In the genomic region with DNA sequence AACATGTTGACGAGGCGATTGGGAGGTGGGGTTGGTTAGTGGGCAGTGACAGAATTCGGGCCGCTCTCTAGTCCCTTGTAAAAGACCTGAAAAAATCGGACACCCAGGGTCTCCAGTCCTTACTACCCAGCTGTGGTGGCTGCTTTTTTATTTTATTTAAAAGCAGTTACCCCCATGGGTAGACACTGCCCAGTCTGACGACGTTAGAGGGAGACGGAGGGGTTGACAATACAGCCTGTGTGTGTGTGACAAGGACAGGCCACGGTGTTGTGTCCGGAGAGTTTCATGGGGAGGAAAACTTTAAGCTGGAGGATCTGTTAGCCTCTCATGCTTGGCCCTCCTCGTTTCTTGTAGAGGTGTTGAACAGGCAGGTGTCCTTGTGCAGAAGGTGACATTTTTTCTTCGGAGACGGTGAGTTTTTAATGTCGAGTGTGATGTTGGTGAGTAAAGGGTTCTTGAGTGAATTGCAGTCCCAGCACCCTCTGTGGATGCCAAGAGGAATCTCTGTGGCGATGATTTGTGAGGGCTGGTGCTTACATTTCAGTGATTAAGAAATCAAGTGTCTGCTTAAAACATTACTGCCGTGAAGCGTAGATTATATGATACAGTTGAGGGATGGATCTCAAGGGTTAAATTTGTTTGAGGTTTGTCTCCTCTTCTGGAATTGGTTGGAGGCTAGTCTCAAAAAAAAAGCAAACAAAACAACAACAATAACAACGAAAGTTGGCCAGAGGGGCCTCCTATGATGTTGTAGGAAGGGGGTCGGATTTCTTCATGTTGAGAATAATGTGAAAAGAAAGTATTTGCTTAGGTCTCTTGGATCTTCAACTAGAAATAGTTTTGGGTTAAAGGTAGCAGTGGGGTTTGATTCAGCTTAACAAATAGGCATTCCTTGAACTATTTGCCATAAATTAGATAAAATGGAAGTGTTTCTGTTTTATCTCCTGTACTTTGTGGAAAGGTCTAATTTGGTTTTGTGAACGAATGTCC, we compare ENCODE assay signal across 8 cellular contexts. TPM values are rescaled to one million over a fixed set of nuclear protein-coding genes. Genes with fewer than 3 reads are reported as not detected.
DNase-seq lines count a peak whose midpoint lies in the region; ATAC-seq and TF ChIP-seq lines count a peak whose summit lies in the region.

No MANE protein-coding gene starts in this region.

- ATAC-seq in left lung (peak; percentile 2), GM18909 (IDR thresholded peaks at IDR 0.05; ENCODE audit: poor library complexity, unreplicated experiment) (no peak)

- 33% methylated on average over 20 of the region's 20 CpGs for WGBS in mammary epithelial cell (ENCODE audit: low coverage, missing lambda C conversion rate)

- TF ChIP-seq POLR2A in NB4 (IDR thresholded peaks at IDR 0.05; ENCODE audit: extremely low read depth, insufficient read length): no peak

- dilution Hi-C loops in mammary epithelial cell (cut with HindIII; ENCODE audit: low sequenced_read_pairs): no loop called here

- no peaks in the 10 kb centered on the region for H3K9me3 ChIP-seq in mammary epithelial cell (replicated peaks; ENCODE audit: insufficient read depth, low read length)
- no peaks in the 10 kb centered on the region for H3K9me3 ChIP-seq in left lung
- no peaks in the 10 kb centered on the region for H3K9me3 ChIP-seq in subcutaneous abdominal adipose tissue (ENCODE audit: control insufficient read depth in 5 of 5, low read length in 5 of 5)

- H3K79me2 ChIP-seq in mammary epithelial cell (ENCODE audit: insufficient read depth, low read length): no peaks in the 10 kb centered on the region

- H2AFZ ChIP-seq in mammary epithelial cell (ENCODE audit: low read depth, low read length): peak overlapping the region; percentile 97

- H3K27ac ChIP-seq in mammary epithelial cell (ENCODE audit: insufficient read depth, low read depth, low read length): no peak overlapping the region
- H3K27ac ChIP-seq in left lung: peak overlapping the region; percentile 77 to 97
- peak overlapping the region; percentile 71 for H3K27ac ChIP-seq in subcutaneous abdominal adipose tissue (ENCODE audit: low read depth, low read length)

- no peaks in the 10 kb centered on the region for H3K36me3 ChIP-seq in mammary epithelial cell (ENCODE audit: insufficient read depth, low read length)
- H3K36me3 ChIP-seq in left lung: no peaks in the 10 kb centered on the region
- no peaks in the 10 kb centered on the region for H3K36me3 ChIP-seq in subcutaneous abdominal adipose tissue (ENCODE audit: control insufficient read depth in 5 of 5, insufficient read depth in 5 of 5, low read length in 5 of 5)

- in situ Hi-C loops in mammary epithelial cell (cut with MboI; ENCODE audit: low sequenced_read_pairs in 2 of 2): no loop called here

- H3K27me3 ChIP-seq in mammary epithelial cell (ENCODE audit: insufficient read depth, low read length) (no peaks in the 10 kb centered on the region), left lung (no peaks in the 10 kb centered on the region), subcutaneous abdominal adipose tissue (ENCODE audit: control insufficient read depth in 5 of 5, insufficient read depth in 4 of 5, low read length in 5 of 5) (no peaks in the 10 kb centered on the region)

- H3K4me1 ChIP-seq in mammary epithelial cell (ENCODE audit: insufficient read depth, low read length): peaks cover 17% of the 10 kb centered on the region
- H3K4me1 ChIP-seq in left lung: peaks cover 0 to 59% of the 10 kb centered on the region in 2 donors
- peaks cover 4 to 38% (median 37%) of the 10 kb centered on the region in 5 donors for H3K4me1 ChIP-seq in subcutaneous abdominal adipose tissue (ENCODE audit: control insufficient read depth in 5 of 5, insufficient read depth in 5 of 5, low read length in 5 of 5)

- peak overlapping the region; percentile 92 for H3K4me2 ChIP-seq in mammary epithelial cell (ENCODE audit: insufficient read depth, low read depth, low read length)

- H3K4me3 ChIP-seq in GM12864 (ENCODE audit: low read depth, low read length) (peak overlapping the region; percentile 89), NB4 (ENCODE audit: low read depth, low read length) (peak overlapping the region; percentile 42), mammary epithelial cell (replicated peaks in 1 of 3; ENCODE audit: insufficient read depth in 1 of 3, low read depth in 2 of 3, low read length in 3 of 3) (peak overlapping the region; percentile 82 to 94 (median 88)), left lung (peak overlapping the region; percentile 64 to 98), subcutaneous abdominal adipose tissue (ENCODE audit: low read depth in 1 of 5, low read length in 5 of 5) (peak overlapping the region; percentile 81 to 93 (median 84))

- H4K20me1 ChIP-seq in mammary epithelial cell (ENCODE audit: insufficient read depth, low read length): no peaks in the 10 kb centered on the region

- BruUV-seq in mammary epithelial cell (replicated peaks; lab: Mats Ljungman, UMichigan): no TSS peak

- DNase-seq in GM12864 (ENCODE audit: low read depth) (no peak), NB4 (ENCODE audit: low read depth) (peak; percentile 41), mammary epithelial cell (peak; percentile 10), left lung (no peak), NCI-H1436 (lab: John Stamatoyannopoulos, UW) (no peak)
- no peak for DNase-seq in stimulated activated CD8-positive, alpha-beta memory T cell treated with anti-CD3 and anti-CD28 coated beads, Interleukin-4, amount 100 ng/mL, for 48 hours

- CTCF ChIA-PET in mammary epithelial cell (lab: Charles Lee; ENCODE audit: low non-redundant PET): no interaction called here

- H3K9ac ChIP-seq in mammary epithelial cell (ENCODE audit: insufficient read depth, low read length) (peak overlapping the region; percentile 40), subcutaneous abdominal adipose tissue (ENCODE audit: low read length in 5 of 5) (peak overlapping the region; percentile 65 to 90 (median 87))

- TF ChIP-seq CTCF in GM12864 (IDR thresholded peaks at IDR 0.05; ENCODE audit: low read depth, low read length, missing control alignments) (no peak), NB4 (IDR thresholded peaks at IDR 0.05; ENCODE audit: low read depth, low read length) (no peak), mammary epithelial cell (conservative IDR thresholded peaks at IDR 0.05 in 1 of 2, IDR thresholded peaks at IDR 0.05 in 1 of 2; ENCODE audit: extremely low read depth in 1 of 2, insufficient read depth in 1 of 2, low read depth in 1 of 2, low read length in 2 of 2) (no peak), left lung (IDR thresholded peaks at IDR 0.05) (no peak)

- intact Hi-C loops in mammary epithelial cell (cut with micrococcal nuclease) (loop anchor here (5.0 kb wide), 2 partner anchors 70 to 300 kb away; a partner anchor contains a TSS), left lung (cut with DNase I) (no loop called here)

RNA-seq across cellular contexts. Expression of a gene that starts 1.5 kb away (rescaled TPM):
- total RNA-seq in mammary epithelial cell (10 to 100 TPM; 10.9 to 13.2 TPM), left lung (10 to 100 TPM; 32.6 to 38.2 TPM)
- 4.0 TPM for polyA plus RNA-seq in mammary epithelial cell
- 22.8 TPM for polyA minus RNA-seq in mammary epithelial cell

Comparison
In these comparisons a context has a peak if more than half of its experiments do, and no peak if none do; other contexts are left out.
1. DNase-seq: peak in NB4 (single experiment) and mammary epithelial cell (single experiment); none in GM12864 (single experiment), left lung (0 of 2), stimulated activated CD8-positive, alpha-beta memory T cell treated with anti-CD3 and anti-CD28 coated beads, Interleukin-4, amount 100 ng/mL, for 48 hours (single experiment) and NCI-H1436 (single experiment).
2. Peak in every context shown above with its lines, with median percentiles within 50 percentile points of each other: H3K4me3 ChIP-seq.